In the genomic region with DNA sequence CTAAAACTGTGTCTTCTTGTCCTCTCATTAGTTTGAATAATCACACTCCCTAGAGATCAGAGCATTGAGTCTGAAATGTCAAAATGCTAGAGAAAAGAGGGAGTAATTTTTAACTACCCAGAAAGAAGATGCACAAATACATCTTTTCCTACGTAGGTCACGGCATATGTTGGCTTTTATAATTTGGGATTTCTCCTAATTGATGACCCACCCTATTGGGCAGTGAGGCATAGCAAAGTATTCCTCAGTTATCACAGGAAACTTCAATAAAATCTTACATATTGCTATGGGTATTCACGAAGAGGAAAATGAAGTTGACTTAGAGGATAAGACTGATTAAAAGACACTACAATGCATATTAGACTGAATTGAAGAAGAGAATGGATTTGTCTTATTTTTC, we compare ENCODE assay signal across 26 cellular contexts.
"Had no signal": no experiment of that assay in that cellular context is flagged by ENCODE, and none has a peak within 500 bp of the region (broad histone marks: within the 10 kb centered on the region; RNA-seq: fewer than 3 reads in every experiment).

No MANE protein-coding gene starts in this region.

- H3K4me1 ChIP-seq: breast epithelium had no signal

- H3K36me3 ChIP-seq: breast epithelium had no signal

- H3K27me3 ChIP-seq: breast epithelium had no signal

- H3K9me3 Mint-ChIP-seq: activated CD4-positive, alpha-beta memory T cell treated with anti-CD3 and anti-CD28 coated beads for 36 hours; activated CD4-positive, alpha-beta T cell treated with anti-CD3 and anti-CD28 coated beads, Interleukin-2, amount 10 ng/mL, durations not matched to agents 7 days and 5 days; activated naive CD8-positive, alpha-beta T cell treated with anti-CD3 and anti-CD28 coated beads, Interleukin-2, amount 10 ng/mL, durations not matched to agents 7 days and 5 days; activated T-helper 1 cell treated with anti-CD3 and anti-CD28 coated beads, Interleukin-12 subunit alpha, Interleukin-12 subunit beta, Interleukin-2, Interleukin-4 antibody, amounts not matched to agents 30 ng/mL and 10 ng/mL and 1 ng/mL, durations not matched to agents 14 hours and 24 hours and 36 hours had no signal

- H3K27ac Mint-ChIP-seq: activated CD4-positive, alpha-beta memory T cell treated with anti-CD3 and anti-CD28 coated beads for 36 hours; activated CD4-positive, alpha-beta T cell treated with anti-CD3 and anti-CD28 coated beads, Interleukin-2, amount 10 ng/mL, durations not matched to agents 7 days and 5 days; activated naive CD8-positive, alpha-beta T cell treated with anti-CD3 and anti-CD28 coated beads, Interleukin-2, amount 10 ng/mL, durations not matched to agents 7 days and 5 days; activated T-helper 1 cell treated with anti-CD3 and anti-CD28 coated beads, Interleukin-12 subunit alpha, Interleukin-12 subunit beta, Interleukin-2, Interleukin-4 antibody, amounts not matched to agents 30 ng/mL and 10 ng/mL and 1 ng/mL, durations not matched to agents 14 hours and 24 hours and 36 hours had no signal

- H3K27ac ChIP-seq: breast epithelium, VCaP had no signal

- H3K4me1 Mint-ChIP-seq: activated CD4-positive, alpha-beta T cell treated with anti-CD3 and anti-CD28 coated beads, Interleukin-2, amount 10 ng/mL, durations not matched to agents 7 days and 5 days; activated naive CD8-positive, alpha-beta T cell treated with anti-CD3 and anti-CD28 coated beads, Interleukin-2, amount 10 ng/mL, durations not matched to agents 7 days and 5 days had no signal

- H3K4me3 Mint-ChIP-seq: activated CD4-positive, alpha-beta memory T cell treated with anti-CD3 and anti-CD28 coated beads for 36 hours; activated CD4-positive, alpha-beta T cell treated with anti-CD3 and anti-CD28 coated beads, Interleukin-2, amount 10 ng/mL, durations not matched to agents 7 days and 5 days; activated naive CD8-positive, alpha-beta T cell treated with anti-CD3 and anti-CD28 coated beads, Interleukin-2, amount 10 ng/mL, durations not matched to agents 7 days and 5 days; activated T-helper 1 cell treated with anti-CD3 and anti-CD28 coated beads, Interleukin-12 subunit alpha, Interleukin-12 subunit beta, Interleukin-2, Interleukin-4 antibody, amounts not matched to agents 30 ng/mL and 10 ng/mL and 1 ng/mL, durations not matched to agents 14 hours and 24 hours and 36 hours had no signal

- DNase-seq: activated CD4-positive, alpha-beta memory T cell treated with anti-CD3 and anti-CD28 coated beads for 36 hours; activated CD4-positive, alpha-beta T cell treated with anti-CD3 and anti-CD28 coated beads, Interleukin-2, amount 10 ng/mL, durations not matched to agents 7 days and 5 days; activated CD4-positive, CD25-positive, alpha-beta regulatory T cell; activated CD8-positive, alpha-beta memory T cell treated with anti-CD3 and anti-CD28 coated beads for 24 hours; activated effector memory CD4-positive, alpha-beta T cell treated with Interleukin-2 at 50 U/mL for 16 hours; activated naive CD4-positive, alpha-beta T cell; activated naive CD8-positive, alpha-beta T cell treated with anti-CD3 and anti-CD28 coated beads, Interleukin-2, amount 10 ng/mL, durations not matched to agents 7 days and 5 days; aorta; central memory CD4-positive, alpha-beta T cell; KBM-7; NCI-H1092; NCI-H1417 treated with DMSO at 0.1 percent for 48 hours; NCI-H1694; NCI-H2029; NCI-H2107; NCI-H2171 treated with DMSO at 0.1 percent for 48 hours; NCI-H345; NCI-H510A; NCI-H526 treated with DMSO at 0.1 percent for 48 hours; NCI-H82; SIG-M5; T-helper 2 cell; T1000 had no signal

- H3K27me3 Mint-ChIP-seq: activated CD4-positive, alpha-beta memory T cell treated with anti-CD3 and anti-CD28 coated beads for 36 hours; activated CD4-positive, alpha-beta T cell treated with anti-CD3 and anti-CD28 coated beads, Interleukin-2, amount 10 ng/mL, durations not matched to agents 7 days and 5 days; activated naive CD8-positive, alpha-beta T cell treated with anti-CD3 and anti-CD28 coated beads, Interleukin-2, amount 10 ng/mL, durations not matched to agents 7 days and 5 days had no signal

- H3K4me3 ChIP-seq: breast epithelium had no signal

- H3K9me3 ChIP-seq: breast epithelium had no signal
